ENCODE assay signal across 24 cellular contexts in the genomic region with DNA sequence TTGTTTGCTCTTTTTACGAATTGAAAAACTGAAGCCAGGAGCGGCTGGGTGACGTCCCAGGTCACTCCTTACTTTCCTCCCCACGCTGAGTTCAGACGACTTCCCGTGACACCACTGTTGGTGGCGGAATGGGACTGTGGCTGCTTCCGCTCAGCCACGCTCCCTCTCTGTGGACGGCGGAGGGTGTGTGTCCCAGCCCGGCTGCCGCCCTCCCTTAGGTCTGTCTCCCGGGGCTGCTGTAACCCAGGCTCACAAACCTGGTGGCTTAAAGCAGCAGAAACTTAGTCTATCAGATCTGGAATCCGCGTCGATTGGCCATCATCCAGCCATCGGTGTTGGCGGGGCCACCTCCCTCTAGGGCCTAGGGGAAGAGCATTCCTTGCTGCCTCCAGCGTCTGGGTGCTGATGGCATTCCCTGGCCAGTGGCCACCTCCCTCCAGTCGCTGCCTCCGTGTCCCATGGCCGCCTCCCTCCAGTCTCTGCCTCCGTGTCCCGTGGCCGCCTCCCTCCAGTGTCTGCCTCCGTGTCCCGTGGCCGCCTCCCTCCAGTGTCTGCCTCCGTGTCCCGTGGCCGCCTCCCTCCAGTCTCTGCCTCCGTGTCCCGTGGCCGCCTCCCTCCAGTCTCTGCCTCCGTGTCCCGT. TPM values are rescaled to one million over a fixed set of nuclear protein-coding genes. Genes with fewer than 3 reads are reported as not detected.
DNase-seq lines count a peak whose midpoint lies in the region; ATAC-seq, FAIRE-seq and TF ChIP-seq lines count a peak whose summit lies in the region.
"Had no signal": no experiment of that assay in that cellular context is flagged by ENCODE, and none has a peak within 500 bp of the region (broad histone marks: within the 10 kb centered on the region; RNA-seq: fewer than 3 reads in every experiment).

No MANE protein-coding gene starts in this region.

- no peak overlapping the region for H3K4me3 Mint-ChIP-seq in MCF 10A (ENCODE audit: unreplicated experiment)
- H3K4me3 Mint-ChIP-seq: activated CD8-positive, alpha-beta T cell treated with anti-CD3 and anti-CD28 coated beads, Interleukin-2, amount 10 ng/mL, durations not matched to agents 7 days and 5 days had no signal

- DNase-seq in T47D (ENCODE audit: low read depth in 1 of 2, low spot score in 1 of 2) (peak; percentile 31 to 34), MCF 10A (ENCODE audit: unreplicated experiment) (no peak), K562 (ENCODE audit: extremely low read depth in 1 of 4, low spot score in 3 of 4) (no peak), osteoblast (ENCODE audit: insufficient read length, low spot score, missing footprints) (peak; percentile 68), NCI-H2196 treated with DMSO at 0.1 percent for 48 hours (lab: John Stamatoyannopoulos, UW; ENCODE audit: unreplicated experiment) (no peak), T-helper 2 cell (no peak), AG08395 (ENCODE audit: low spot score) (no peak), SKM-1 treated with dmso at 0.1 percent for 144 hours (lab: John Stamatoyannopoulos, UW; ENCODE audit: unreplicated experiment) (no peak)
- DNase-seq: activated CD4-positive, CD25-positive, alpha-beta regulatory T cell; activated CD8-positive, alpha-beta T cell treated with anti-CD3 and anti-CD28 coated beads, Interleukin-2, amount 10 ng/mL, durations not matched to agents 7 days and 5 days; activated gamma-delta T cell treated with Interleukin-2 at 50 U/mL for 16 hours; GDM1; hypothalamus; mesendoderm; NCI-H1436 treated with DMSO at 0.1 percent for 48 hours; stimulated activated CD4-positive, alpha-beta T cell treated with anti-CD3 and anti-CD28 coated beads, Interleukin-1b, Interleukin-23, amount 100 ng/mL, for 48 hours; stomach; thyroid gland had no signal

- no peaks in the 10 kb centered on the region for H3K79me2 ChIP-seq in K562 (ENCODE audit: control insufficient read depth, insufficient read depth, low read length)
- no peaks in the 10 kb centered on the region for H3K79me2 ChIP-seq in osteoblast (ENCODE audit: insufficient read depth, low read length)

- intact Hi-C loops in MCF 10A (cut with micrococcal nuclease) = no loop called here
- intact Hi-C loops in K562 (cut with micrococcal nuclease) = no loop called here

- no peak for ATAC-seq in K562
- ATAC-seq: activated CD8-positive, alpha-beta T cell treated with anti-CD3 and anti-CD28 coated beads, Interleukin-2, amount 10 ng/mL, durations not matched to agents 7 days and 5 days had no signal

- no peak for FAIRE-seq in K562 (lab: Jason Lieb, UNC)

- H3K9me1 ChIP-seq in K562 (ENCODE audit: control insufficient read depth, insufficient read depth, low read length) = no peaks in the 10 kb centered on the region

- no peak overlapping the region for H3K27ac Mint-ChIP-seq in MCF 10A (ENCODE audit: low read depth, unreplicated experiment)
- H3K27ac Mint-ChIP-seq: activated CD8-positive, alpha-beta T cell treated with anti-CD3 and anti-CD28 coated beads, Interleukin-2, amount 10 ng/mL, durations not matched to agents 7 days and 5 days; brain had no signal

- H2AFZ ChIP-seq in K562 (ENCODE audit: low read depth, low read length) (no peak overlapping the region), osteoblast (ENCODE audit: low read length) (no peak overlapping the region)

- H3K9me3 Mint-ChIP-seq in MCF 10A (ENCODE audit: unreplicated experiment) = no peaks in the 10 kb centered on the region

- H3K9me3 ChIP-seq in K562 (replicated peaks; ENCODE audit: control insufficient read depth, insufficient read depth, low read depth, low read length) = no peaks in the 10 kb centered on the region
- H3K9me3 ChIP-seq in osteoblast (ENCODE audit: low read depth, low read length) = no peaks in the 10 kb centered on the region
- H3K9me3 ChIP-seq: HAP-1, left lung, stomach, thyroid gland had no signal

- no peak for TF ChIP-seq POLR2A in K562 (conservative IDR thresholded peaks at IDR 0.05)

- peaks cover 0 to 33% of the 10 kb centered on the region in 2 experiments; a peak in 4 of 5 replicates for H3K4me1 ChIP-seq in K562 (replicated peaks in 1 of 2; ENCODE audit: control insufficient read depth in 2 of 2, insufficient read depth in 2 of 2, low read length in 2 of 2)
- H3K4me1 ChIP-seq in osteoblast (ENCODE audit: insufficient read depth, low read length) = no peaks in the 10 kb centered on the region
- H3K4me1 ChIP-seq: HAP-1 had no signal

- H4K20me1 ChIP-seq in K562 (replicated peaks; ENCODE audit: control insufficient read depth, insufficient read depth, low read length) (no peaks in the 10 kb centered on the region; the same call in 1 of the 2 replicates), osteoblast (ENCODE audit: insufficient read depth, low read length) (no peaks in the 10 kb centered on the region)

- peaks cover 10% of the 10 kb centered on the region for H3K27me3 Mint-ChIP-seq in MCF 10A (ENCODE audit: insufficient read depth, unreplicated experiment)

- no peak overlapping the region for H3K27ac ChIP-seq in K562 (ENCODE audit: extremely low read depth, low read depth, low read length)
- no peak overlapping the region for H3K27ac ChIP-seq in osteoblast (ENCODE audit: low read depth, low read length)
- H3K27ac ChIP-seq: BLaER1, left lung, skin epidermis, stomach, thyroid gland had no signal

- H3K4me3 ChIP-seq in K562 (no peak overlapping the region), osteoblast (ENCODE audit: insufficient read depth, low read length) (no peak overlapping the region)
- H3K4me3 ChIP-seq: BLaER1, HAP-1, left lung, skin epidermis, thyroid gland had no signal

- no peaks in the 10 kb centered on the region for H3K36me3 ChIP-seq in K562 (ENCODE audit: control insufficient read depth, insufficient read depth, low read length)
- no peaks in the 10 kb centered on the region for H3K36me3 ChIP-seq in osteoblast (ENCODE audit: insufficient read depth, low read length)
- H3K36me3 ChIP-seq: HAP-1, stomach, thyroid gland had no signal

- TF ChIP-seq CTCF in MCF 10A (IDR thresholded peaks at IDR 0.05; ENCODE audit: unreplicated experiment) = no peak
- TF ChIP-seq CTCF in K562 (IDR thresholded peaks at IDR 0.05 in 2 of 3, conservative IDR thresholded peaks at IDR 0.05 in 1 of 3; ENCODE audit: insufficient read depth in 2 of 3, low read depth in 1 of 3, low read length in 3 of 3) = no peak
- no peak for TF ChIP-seq CTCF in osteoblast (IDR thresholded peaks at IDR 0.05; ENCODE audit: extremely low read depth, low read depth, low read length)

- POLR2A ChIA-PET in MCF 10A (lab: Yijun Ruan, JAX) (no interaction called here), K562 (lab: Yijun Ruan, JAX) (no interaction called here)

- H3K36me3 Mint-ChIP-seq in MCF 10A (ENCODE audit: insufficient read depth, unreplicated experiment) = no peaks in the 10 kb centered on the region
- H3K36me3 Mint-ChIP-seq: brain had no signal

- H3K4me1 Mint-ChIP-seq in MCF 10A (ENCODE audit: insufficient read depth, unreplicated experiment) = no peaks in the 10 kb centered on the region
- H3K4me1 Mint-ChIP-seq: brain had no signal

- H3K9ac ChIP-seq in K562 (ENCODE audit: insufficient read depth in 1 of 2, low read depth in 2 of 2, low read length in 2 of 2) = no peak overlapping the region
- H3K9ac ChIP-seq: BLaER1 had no signal

- CTCF ChIA-PET in MCF 10A (lab: Yijun Ruan, JAX) (no interaction called here), K562 (lab: Yijun Ruan, JAX; ENCODE audit: low intra/inter-chr PET ratio) (no interaction called here)

- in situ Hi-C loops in T47D (cut with HindIII; ENCODE audit: low pct_unique_long_range_greater_than_20kb, low sequenced_read_pairs) = no loop called here
- in situ Hi-C loops in K562 (cut with MboI) = no loop called here

- peaks cover 60 to 84% of the 10 kb centered on the region in 2 experiments for H3K27me3 ChIP-seq in K562 (ENCODE audit: control insufficient read depth in 2 of 2, insufficient read depth in 2 of 2, low read length in 2 of 2)
- peaks cover 2% of the 10 kb centered on the region for H3K27me3 ChIP-seq in osteoblast (ENCODE audit: insufficient read depth, low read length)
- H3K27me3 ChIP-seq: BLaER1, thyroid gland had no signal

- H3K4me2 ChIP-seq in K562 (ENCODE audit: insufficient read depth, low read length) (no peak overlapping the region), osteoblast (ENCODE audit: insufficient read depth, low read length) (no peak overlapping the region)
- H3K4me2 ChIP-seq: BLaER1 had no signal

- 20% methylated on average over 31 of the region's 37 CpGs for WGBS in K562 (ENCODE audit: insufficient coverage, low coverage, missing lambda C conversion rate)

- BruUV-seq in MCF 10A (replicated peaks; lab: Mats Ljungman, UMichigan) (no TSS peak), K562 (replicated peaks; lab: Mats Ljungman, UMichigan) (no TSS peak)

- TF ChIP-seq EP300 in K562 (IDR thresholded peaks at IDR 0.05; ENCODE audit: low read length) = no peak

- no peak for TF ChIP-seq RAD21 in K562 (CRISPR knock-in tag; conservative IDR thresholded peaks at IDR 0.05 in 1 of 2, IDR thresholded peaks at IDR 0.05 in 1 of 2)

RNA-seq across cellular contexts. Expression of a gene that starts 17.5 kb away (rescaled TPM):
- total RNA-seq in MCF 10A (2022) (10.0 and 11.0 TPM in 2 replicates), K562 (2014; rRNA removed) (1.5 and 2.1 TPM in 2 replicates), K562 (2014; rRNA removed; fragmentation: Illumina TruSeq; extraction: Trizol) (0.29 and 0.33 TPM in 2 replicates), K562 (2015; rRNA removed; fragmentation: Illumina TruSeq; extraction: Trizol) (2.0 and 2.2 TPM in 2 replicates), K562 (2021) (1.9 and 2.1 TPM in 2 replicates), osteoblast (under 0.01 and 0.36 TPM in 2 replicates)
- 0.09 and 0.42 TPM in 2 replicates for total RNA-seq in K562 (2011; cell fraction: chromatin; rRNA removed; ENCODE audit: low replicate concordance)
- 0.13 and 0.17 TPM in 2 replicates for total RNA-seq in K562 (2011; cell fraction: nucleolus; rRNA removed)
- 0.29 and 0.38 TPM in 2 replicates for total RNA-seq in K562 (2011; cell fraction: nucleoplasm; rRNA removed)
- polyA plus RNA-seq in K562 (2011; rRNA removed) (0.34 and 0.36 TPM in 2 replicates), K562 (2014; fragmentation: Illumina TruSeq; extraction: Trizol) (0.98 and 1.7 TPM in 2 replicates), K562 (2014; fragmentation: Nextera tagmentation; extraction: Ambion mirVana) (not detected), K562 (2014; rRNA removed) (0.82 and 2.0 TPM in 2 replicates)
- 0.40 and 1.3 TPM in 2 replicates for polyA plus RNA-seq in K562 (2011; cell fraction: cytosol; rRNA removed)
- polyA plus RNA-seq in K562 (2011; cell fraction: nucleus; rRNA removed) = 0.45 and 0.75 TPM in 2 replicates
- 2.1 and 3.8 TPM in 2 replicates for polyA plus RNA-seq in K562 (2012)
- 0.11 and 0.36 TPM in 2 replicates for polyA minus RNA-seq in K562 (2011; rRNA and poly(A)+ RNA removed)
- polyA minus RNA-seq in K562 (2011; cell fraction: cytosol; rRNA and poly(A)+ RNA removed) = 0.64 and 1.7 TPM in 2 replicates
- 0.33 and 0.54 TPM in 2 replicates for polyA minus RNA-seq in K562 (2011; cell fraction: nucleus; rRNA and poly(A)+ RNA removed)
- total RNA-seq: myocyte had no signal

RNA-seq across cellular contexts. Expression of a gene that starts 31.7 kb away (rescaled TPM):
- 10.1 and 13.3 TPM in 2 replicates for total RNA-seq in MCF 10A (2022)
- 10.0 and 50.7 TPM in 2 replicates for total RNA-seq in K562 (2011; cell fraction: chromatin; rRNA removed; ENCODE audit: low replicate concordance)
- 29.3 and 41.0 TPM in 2 replicates for total RNA-seq in K562 (2011; cell fraction: nucleolus; rRNA removed)
- total RNA-seq in K562 (2011; cell fraction: nucleoplasm; rRNA removed) = 13.9 and 21.2 TPM in 2 replicates
- total RNA-seq in K562 (2014; rRNA removed) = 12.6 and 17.3 TPM in 2 replicates
- total RNA-seq in K562 (2014; rRNA removed; fragmentation: Illumina TruSeq; extraction: Trizol) = 0.35 and 0.55 TPM in 2 replicates
- 2.6 and 2.7 TPM in 2 replicates for total RNA-seq in K562 (2015; rRNA removed; fragmentation: Illumina TruSeq; extraction: Trizol)
- total RNA-seq in K562 (2021) = 7.6 and 8.3 TPM in 2 replicates
- 2.3 and 5.5 TPM in 2 replicates for polyA plus RNA-seq in K562 (2011; rRNA removed)
- polyA plus RNA-seq in K562 (2011; cell fraction: cytosol; rRNA removed) = 5.7 and 16.5 TPM in 2 replicates
- 37.7 and 66.6 TPM in 2 replicates for polyA plus RNA-seq in K562 (2011; cell fraction: nucleus; rRNA removed)
- 6.3 and 16.5 TPM in 2 replicates for polyA plus RNA-seq in K562 (2012)
- 0.52 and 2.1 TPM in 2 replicates for polyA plus RNA-seq in K562 (2014; fragmentation: Illumina TruSeq; extraction: Trizol)
- polyA plus RNA-seq in K562 (2014; fragmentation: Nextera tagmentation; extraction: Ambion mirVana) = under 1 TPM; 0.07 to 0.18 TPM
- 6.5 and 8.1 TPM in 2 replicates for polyA plus RNA-seq in K562 (2014; rRNA removed)
- 0.57 and 0.91 TPM in 2 replicates for polyA minus RNA-seq in K562 (2011; rRNA and poly(A)+ RNA removed)
- 2.2 and 2.5 TPM in 2 replicates for polyA minus RNA-seq in K562 (2011; cell fraction: cytosol; rRNA and poly(A)+ RNA removed)
- 9.4 and 10.2 TPM in 2 replicates for polyA minus RNA-seq in K562 (2011; cell fraction: nucleus; rRNA and poly(A)+ RNA removed)
- 14.5 and 15.0 TPM in 2 replicates for total RNA-seq in osteoblast

Comparison
In these comparisons a context has a peak if more than half of its experiments do, and no peak if none do; other contexts are left out.
1. DNase-seq: peak in T47D (2 of 2) and osteoblast (single experiment); none in MCF 10A (single experiment), K562 (0 of 4), NCI-H2196 treated with DMSO at 0.1 percent for 48 hours (single experiment), T-helper 2 cell (0 of 5), AG08395 (single experiment) and SKM-1 treated with dmso at 0.1 percent for 144 hours (single experiment).